ENCODE assay signal across 16 cellular contexts in the genomic region with DNA sequence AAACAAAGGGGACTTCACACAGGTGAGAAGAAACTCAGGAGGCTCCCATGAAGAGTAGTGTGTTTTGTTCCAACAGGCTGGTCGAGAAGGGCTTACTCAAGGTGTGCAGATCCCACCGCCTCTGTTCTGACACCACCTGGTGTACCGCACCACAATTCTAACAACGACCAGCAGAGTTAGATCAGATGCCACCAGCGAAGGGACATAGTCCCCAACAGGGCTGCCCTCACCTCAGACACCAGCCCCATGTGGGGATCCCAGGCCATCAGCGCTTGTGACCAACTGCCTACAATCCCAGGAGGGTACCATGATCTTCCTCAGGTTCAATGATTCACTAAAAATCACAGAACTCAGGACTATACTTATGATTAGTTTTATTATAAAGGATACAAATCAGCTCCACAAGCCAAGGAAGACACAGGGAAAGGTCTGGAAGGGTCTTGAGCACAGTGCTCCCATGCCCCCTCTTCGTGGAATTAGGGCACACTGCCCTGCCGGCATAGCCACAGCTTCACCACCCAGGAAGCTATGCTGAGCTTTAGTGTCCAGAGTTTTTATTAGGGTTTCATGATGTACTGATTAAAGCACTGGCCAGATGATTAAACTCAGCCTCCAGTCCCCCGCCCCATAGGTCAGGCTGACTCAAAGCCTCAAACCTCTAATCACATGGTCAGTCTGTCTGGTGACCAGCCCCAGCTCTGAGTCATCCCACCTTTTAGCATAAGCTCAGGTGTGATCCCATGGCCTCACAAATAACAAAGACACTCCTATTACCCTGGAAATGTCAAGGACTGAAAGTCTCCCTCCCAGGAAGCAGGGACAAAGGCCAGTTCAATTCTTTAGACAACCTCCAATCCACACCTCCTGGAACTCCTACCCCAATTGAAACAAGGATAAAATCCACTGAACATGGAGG. TPM values are rescaled to one million over a fixed set of nuclear protein-coding genes. Genes with fewer than 3 reads are reported as not detected.
DNase-seq lines count a peak whose midpoint lies in the region; ATAC-seq, FAIRE-seq and TF ChIP-seq lines count a peak whose summit lies in the region.
"Had no signal": no experiment of that assay in that cellular context is flagged by ENCODE, and none has a peak within 500 bp of the region (broad histone marks: within the 10 kb centered on the region; RNA-seq: fewer than 3 reads in every experiment).

No MANE protein-coding gene starts in this region.

- ATAC-seq in activated T-cell treated with anti-CD3 and anti-CD28 coated beads, Interleukin-2, amount 50 U/mL, for 72 hours (replicated peaks in 1 of 2): peak in 1 of 2 donors; percentile 12
- ATAC-seq in stimulated activated effector memory CD8-positive, alpha-beta T cell treated with anti-CD3 and anti-CD28 coated beads, Interleukin-12 subunit alpha, Interleukin-12 subunit beta, amount 100 ng/mL, for 72 hours: no peak
- ATAC-seq in GM18907 (IDR thresholded peaks at IDR 0.05; ENCODE audit: unreplicated experiment): no peak

- no peaks in the 10 kb centered on the region for H3K9me1 ChIP-seq in endothelial cell of umbilical vein (replicated peaks; ENCODE audit: control insufficient read depth, extremely low read depth, insufficient read depth, low read length)

- no peaks in the 10 kb centered on the region for H3K4me1 ChIP-seq in endothelial cell of umbilical vein (ENCODE audit: control insufficient read depth, extremely low read depth, insufficient read depth, low read length)

- H3K4me2 ChIP-seq in endothelial cell of umbilical vein (ENCODE audit: insufficient read depth, low read length): no peak overlapping the region
- H3K4me2 ChIP-seq: PC-9 had no signal

- no peak overlapping the region for H3K4me3 ChIP-seq in endothelial cell of umbilical vein (replicated peaks in 1 of 3; ENCODE audit: insufficient read depth in 1 of 3, low read depth in 1 of 3, low read length in 3 of 3)
- H3K4me3 ChIP-seq: lung, PC-9 had no signal

- peaks cover 2% of the 10 kb centered on the region for H3K9me3 ChIP-seq in endothelial cell of umbilical vein (replicated peaks; ENCODE audit: control insufficient read depth, insufficient read depth, low read length)

- H4K20me1 ChIP-seq in endothelial cell of umbilical vein (replicated peaks; ENCODE audit: control insufficient read depth, extremely low read depth, insufficient read depth, low read length): no peaks in the 10 kb centered on the region

- intact Hi-C loops in endothelial cell of umbilical vein (cut with micrococcal nuclease): no loop called here

- peak overlapping the region; percentile 10 for H3K27ac Mint-ChIP-seq in activated T-cell treated with anti-CD3 and anti-CD28 coated beads, Interleukin-2, amount 50 U/mL, for 72 hours
- H3K27ac Mint-ChIP-seq in stimulated activated effector memory CD8-positive, alpha-beta T cell treated with anti-CD3 and anti-CD28 coated beads, Interleukin-12 subunit alpha, Interleukin-12 subunit beta, amount 100 ng/mL, for 72 hours: peak overlapping the region; percentile 33
- H3K27ac Mint-ChIP-seq: activated CD4-positive, alpha-beta memory T cell treated with anti-CD3 and anti-CD28 coated beads, Interleukin-2, amount 10 ng/mL, durations not matched to agents 7 days and 5 days had no signal

- H2AFZ ChIP-seq in endothelial cell of umbilical vein (ENCODE audit: low read depth, low read length): no peak overlapping the region
- H2AFZ ChIP-seq: PC-9 had no signal

- BruUV-seq in endothelial cell of umbilical vein (replicated peaks; lab: Mats Ljungman, UMichigan): TSS peak; percentile 18

- H3K36me3 ChIP-seq in endothelial cell of umbilical vein (ENCODE audit: control insufficient read depth in 2 of 2, extremely low read depth in 1 of 2, insufficient read depth in 2 of 2, low read length in 2 of 2): peaks cover 0 to 26% of the 10 kb centered on the region in 2 experiments

- POLR2A ChIA-PET in endothelial cell of umbilical vein (lab: Charles Lee): no interaction called here

- H3K36me3 Mint-ChIP-seq in activated T-cell treated with anti-CD3 and anti-CD28 coated beads, Interleukin-2, amount 50 U/mL, for 72 hours (ENCODE audit: insufficient read depth in 2 of 2): peaks cover 24 to 53% of the 10 kb centered on the region in 2 donors
- peaks cover 65% of the 10 kb centered on the region for H3K36me3 Mint-ChIP-seq in stimulated activated effector memory CD8-positive, alpha-beta T cell treated with anti-CD3 and anti-CD28 coated beads, Interleukin-12 subunit alpha, Interleukin-12 subunit beta, amount 100 ng/mL, for 72 hours

- peaks cover 4% of the 10 kb centered on the region for H3K4me1 Mint-ChIP-seq in activated T-cell treated with anti-CD3 and anti-CD28 coated beads, Interleukin-2, amount 50 U/mL, for 72 hours (ENCODE audit: low read depth)
- H3K4me1 Mint-ChIP-seq in stimulated activated effector memory CD8-positive, alpha-beta T cell treated with anti-CD3 and anti-CD28 coated beads, Interleukin-12 subunit alpha, Interleukin-12 subunit beta, amount 100 ng/mL, for 72 hours: peaks cover 14% of the 10 kb centered on the region

- CTCF ChIA-PET in endothelial cell of umbilical vein (lab: Charles Lee): interaction anchor here (4.3 kb wide), 1 partner anchor 69 kb away, joined by 20 read pairs; no protein-coding TSS in a partner anchor

- no peaks in the 10 kb centered on the region for H3K79me2 ChIP-seq in endothelial cell of umbilical vein (ENCODE audit: control insufficient read depth, insufficient read depth, low read length)

- H3K9ac ChIP-seq in endothelial cell of umbilical vein (replicated peaks; ENCODE audit: extremely low read depth, insufficient read depth, low read length): no peak overlapping the region

- peaks cover 0 to 2% of the 10 kb centered on the region in 2 donors for H3K9me3 Mint-ChIP-seq in activated T-cell treated with anti-CD3 and anti-CD28 coated beads, Interleukin-2, amount 50 U/mL, for 72 hours
- peaks cover 2% of the 10 kb centered on the region for H3K9me3 Mint-ChIP-seq in stimulated activated effector memory CD8-positive, alpha-beta T cell treated with anti-CD3 and anti-CD28 coated beads, Interleukin-12 subunit alpha, Interleukin-12 subunit beta, amount 100 ng/mL, for 72 hours

- dilution Hi-C loops in endothelial cell of umbilical vein (cut with MboI; ENCODE audit: extremely low pct_ligation_motif_present, low sequenced_read_pairs): no loop called here

- no peak for FAIRE-seq in endothelial cell of umbilical vein (lab: Jason Lieb, UNC)

- TF ChIP-seq CTCF in endothelial cell of umbilical vein (IDR thresholded peaks at IDR 0.05; ENCODE audit: extremely low read depth in 1 of 2, insufficient read depth in 1 of 2, low read depth in 1 of 2, low read length in 2 of 2): no peak

- no peaks in the 10 kb centered on the region for H3K27me3 ChIP-seq in endothelial cell of umbilical vein (ENCODE audit: control insufficient read depth in 2 of 2, insufficient read depth in 2 of 2, low read length in 2 of 2)

- no peak overlapping the region for H3K4me3 Mint-ChIP-seq in activated T-cell treated with anti-CD3 and anti-CD28 coated beads, Interleukin-2, amount 50 U/mL, for 72 hours
- no peak overlapping the region for H3K4me3 Mint-ChIP-seq in stimulated activated effector memory CD8-positive, alpha-beta T cell treated with anti-CD3 and anti-CD28 coated beads, Interleukin-12 subunit alpha, Interleukin-12 subunit beta, amount 100 ng/mL, for 72 hours
- H3K4me3 Mint-ChIP-seq: activated CD4-positive, alpha-beta memory T cell treated with anti-CD3 and anti-CD28 coated beads, Interleukin-2, amount 10 ng/mL, durations not matched to agents 7 days and 5 days had no signal

- H3K27ac ChIP-seq in endothelial cell of umbilical vein (ENCODE audit: insufficient read depth, low read depth, low read length): no peak overlapping the region
- H3K27ac ChIP-seq: PC-9 had no signal

- DNase-seq in activated T-cell treated with anti-CD3 and anti-CD28 coated beads, Interleukin-2, amount 50 U/mL, for 72 hours: no peak
- no peak for DNase-seq in activated T-cell treated with anti-CD3 and anti-CD28 coated beads, Interleukin-2, amount 50 U/mL, for 1 hour
- peak; percentile 13 for DNase-seq in NCI-H226
- no peak for DNase-seq in endothelial cell of umbilical vein (ENCODE audit: low read depth, low spot score)
- no peak for DNase-seq in stimulated activated effector memory CD8-positive, alpha-beta T cell treated with anti-CD3 and anti-CD28 coated beads, Interleukin-12 subunit alpha, Interleukin-12 subunit beta, amount 100 ng/mL, for 72 hours (ENCODE audit: low spot score in 2 of 2)
- no peak for DNase-seq in foreskin melanocyte
- DNase-seq in middle frontal gyrus (ENCODE audit: extremely low spot score, low spot score): no peak
- DNase-seq: activated CD4-positive, alpha-beta memory T cell treated with anti-CD3 and anti-CD28 coated beads, Interleukin-2, amount 10 ng/mL, durations not matched to agents 7 days and 5 days; amygdala; CD4-positive, CD25-positive, alpha-beta regulatory T cell; NCI-H2081; NCI-H526; stimulated activated CD4-positive, alpha-beta T cell treated with anti-CD3 and anti-CD28 coated beads, Interleukin-15, amount 100 ng/mL, for 24 hours had no signal

- TF ChIP-seq POLR2A in endothelial cell of umbilical vein (IDR thresholded peaks at IDR 0.05; ENCODE audit: low read depth, low read length): no peak

- no peaks in the 10 kb centered on the region for H3K27me3 Mint-ChIP-seq in activated T-cell treated with anti-CD3 and anti-CD28 coated beads, Interleukin-2, amount 50 U/mL, for 72 hours (ENCODE audit: low read depth)
- H3K27me3 Mint-ChIP-seq: activated CD4-positive, alpha-beta memory T cell treated with anti-CD3 and anti-CD28 coated beads, Interleukin-2, amount 10 ng/mL, durations not matched to agents 7 days and 5 days; CD4-positive, CD25-positive, alpha-beta regulatory T cell had no signal

RNA-seq across cellular contexts. Expression of a gene that starts 26.0 kb away (rescaled TPM):
- total RNA-seq in activated T-cell treated with anti-CD3 and anti-CD28 coated beads, Interleukin-2, amount 50 U/mL, for 72 hours: 100 to 1,000 TPM; 197 to 235 TPM
- total RNA-seq in endothelial cell of umbilical vein: 69.4 and 98.4 TPM in 2 replicates
- polyA plus RNA-seq in endothelial cell of umbilical vein: 42.8 and 51.1 TPM in 2 replicates
- 32.9 and 35.4 TPM in 2 replicates for polyA plus RNA-seq in endothelial cell of umbilical vein (2011; cell fraction: cytosol; rRNA removed)
- polyA plus RNA-seq in endothelial cell of umbilical vein (2011; cell fraction: nucleus; rRNA removed): 125 and 147 TPM in 2 replicates
- 60.8 and 86.4 TPM in 2 replicates for polyA plus RNA-seq in endothelial cell of umbilical vein (2012)
- polyA minus RNA-seq in endothelial cell of umbilical vein: 92.0 and 119 TPM in 2 replicates
- 36.7 TPM for polyA minus RNA-seq in endothelial cell of umbilical vein (2011; cell fraction: cytosol; rRNA and poly(A)+ RNA removed)
- 71.4 and 80.7 TPM in 2 replicates for polyA minus RNA-seq in endothelial cell of umbilical vein (2011; cell fraction: nucleus; rRNA and poly(A)+ RNA removed)

RNA-seq across cellular contexts. Expression of a gene that starts 53.9 kb away (rescaled TPM):
- total RNA-seq in activated T-cell treated with anti-CD3 and anti-CD28 coated beads, Interleukin-2, amount 50 U/mL, for 72 hours: 10 to 100 TPM; 25.0 to 34.6 TPM
- 20.3 and 22.9 TPM in 2 replicates for total RNA-seq in endothelial cell of umbilical vein
- polyA plus RNA-seq in endothelial cell of umbilical vein: 4.9 and 6.4 TPM in 2 replicates
- polyA plus RNA-seq in endothelial cell of umbilical vein (2011; cell fraction: cytosol; rRNA removed): 2.0 and 2.8 TPM in 2 replicates
- polyA plus RNA-seq in endothelial cell of umbilical vein (2011; cell fraction: nucleus; rRNA removed): 36.7 and 44.1 TPM in 2 replicates
- polyA plus RNA-seq in endothelial cell of umbilical vein (2012): 5.0 and 7.9 TPM in 2 replicates
- 11.6 and 14.3 TPM in 2 replicates for polyA minus RNA-seq in endothelial cell of umbilical vein
- polyA minus RNA-seq in endothelial cell of umbilical vein (2011; cell fraction: cytosol; rRNA and poly(A)+ RNA removed): 1.9 TPM
- polyA minus RNA-seq in endothelial cell of umbilical vein (2011; cell fraction: nucleus; rRNA and poly(A)+ RNA removed): 34.8 and 40.2 TPM in 2 replicates

RNA-seq across cellular contexts. Expression of a gene that starts 54.1 kb away (rescaled TPM):
- 1 to 10 TPM; 4.0 to 4.5 TPM for total RNA-seq in activated T-cell treated with anti-CD3 and anti-CD28 coated beads, Interleukin-2, amount 50 U/mL, for 72 hours
- total RNA-seq in endothelial cell of umbilical vein: 5.6 and 5.8 TPM in 2 replicates
- 1.9 and 2.4 TPM in 2 replicates for polyA plus RNA-seq in endothelial cell of umbilical vein
- 0.71 and 0.86 TPM in 2 replicates for polyA plus RNA-seq in endothelial cell of umbilical vein (2011; cell fraction: cytosol; rRNA removed)
- 7.7 and 9.4 TPM in 2 replicates for polyA plus RNA-seq in endothelial cell of umbilical vein (2011; cell fraction: nucleus; rRNA removed)
- polyA plus RNA-seq in endothelial cell of umbilical vein (2012): 1.3 and 2.1 TPM in 2 replicates
- polyA minus RNA-seq in endothelial cell of umbilical vein: 1.0 and 1.4 TPM in 2 replicates
- 1.1 TPM for polyA minus RNA-seq in endothelial cell of umbilical vein (2011; cell fraction: cytosol; rRNA and poly(A)+ RNA removed)
- 1.8 and 2.4 TPM in 2 replicates for polyA minus RNA-seq in endothelial cell of umbilical vein (2011; cell fraction: nucleus; rRNA and poly(A)+ RNA removed)
